ENCODE assay signal across 15 cellular contexts in genomic region chr1:183910780-183911179, GRCh38.
DNase-seq lines count a peak whose midpoint lies in the region; ATAC-seq and TF ChIP-seq lines count a peak whose summit lies in the region.
"Had no signal": no experiment of that assay in that cellular context is flagged by ENCODE, and none has a peak within 500 bp of the region (broad histone marks: within the 10 kb centered on the region; RNA-seq: fewer than 3 reads in every experiment).

No MANE protein-coding gene starts in this region.

- POLR2A ChIA-PET in naive thymus-derived CD4-positive, alpha-beta T cell (lab: Charles Lee): no interaction called here

- no peaks in the 10 kb centered on the region for H3K79me2 ChIP-seq in OCI-LY1 (ENCODE audit: insufficient read depth, low read length)

- H3K9me3 ChIP-seq in OCI-LY1 (ENCODE audit: low read length) (no peaks in the 10 kb centered on the region), stomach (no peaks in the 10 kb centered on the region)
- no peaks in the 10 kb centered on the region for H3K9me3 ChIP-seq in naive thymus-derived CD4-positive, alpha-beta T cell (ENCODE audit: control insufficient read depth in 2 of 3, low read length in 3 of 3)
- H3K9me3 ChIP-seq: body of pancreas, Peyer's patch had no signal

- peaks cover 4 to 9% (median 4%) of the 10 kb centered on the region in 7 donors for H3K4me1 Mint-ChIP-seq in naive thymus-derived CD4-positive, alpha-beta T cell

- H3K4me3 ChIP-seq in OCI-LY1 (ENCODE audit: low read depth, low read length, poor library complexity, severe bottlenecking) (no peak overlapping the region), fibroblast of pulmonary artery (replicated peaks; ENCODE audit: low read depth, low read length) (no peak overlapping the region), stomach (no peak overlapping the region)
- no peak overlapping the region for H3K4me3 ChIP-seq in naive thymus-derived CD4-positive, alpha-beta T cell (ENCODE audit: low read length)
- H3K4me3 ChIP-seq: body of pancreas, Peyer's patch had no signal

- no peak overlapping the region for H3K9ac ChIP-seq in OCI-LY1 (ENCODE audit: low read length)

- H3K36me3 ChIP-seq in OCI-LY1 (ENCODE audit: insufficient read depth, low read length) (no peaks in the 10 kb centered on the region), stomach (peaks cover 0 to 65% (median 57%) of the 10 kb centered on the region in 4 donors)
- H3K36me3 ChIP-seq in naive thymus-derived CD4-positive, alpha-beta T cell (ENCODE audit: control insufficient read depth in 2 of 3, insufficient read depth in 3 of 3, low read length in 3 of 3): peaks cover 0 to 4% (median 0%) of the 10 kb centered on the region in 3 experiments

- DNase-seq in fibroblast of pulmonary artery (ENCODE audit: low read depth) (peak; percentile 21), stomach (no peak), NCI-H82 (lab: John Stamatoyannopoulos, UW) (no peak)
- no peak for DNase-seq in naive thymus-derived CD4-positive, alpha-beta T cell
- DNase-seq: activated naive CD4-positive, alpha-beta T cell; kidney glomerular epithelial cell; NCI-H2081; NCI-H524 treated with DMSO at 0.1 percent for 48 hours had no signal

- peaks cover 7 to 35% (median 18%) of the 10 kb centered on the region in 5 donors for H3K36me3 Mint-ChIP-seq in naive thymus-derived CD4-positive, alpha-beta T cell
- H3K36me3 Mint-ChIP-seq: WTC11 had no signal

- CTCF ChIA-PET in naive thymus-derived CD4-positive, alpha-beta T cell (lab: Charles Lee): interaction anchor here (1.1 kb wide), 1 partner anchor 257 kb away, joined by 3 read pairs; no protein-coding TSS in a partner anchor

- WGBS in stomach, 5 donors: 65 to 90% (median 86%) methylated on average over 5 of the region's 5 CpGs

- H2AFZ ChIP-seq in OCI-LY1 (ENCODE audit: low read length): no peak overlapping the region

- no peaks in the 10 kb centered on the region for H3K27me3 Mint-ChIP-seq in naive thymus-derived CD4-positive, alpha-beta T cell

- no peaks in the 10 kb centered on the region for H3K9me2 ChIP-seq in OCI-LY1 (ENCODE audit: low read depth, low read length)

- H3K4me2 ChIP-seq in OCI-LY1 (ENCODE audit: low read length): 0 out of 2 replicates have a peak overlapping the region, but pooled peaks have one; percentile 21

- no peak for TF ChIP-seq EP300 in stomach (IDR thresholded peaks at IDR 0.05)

- H3F3A ChIP-seq in OCI-LY1 (ENCODE audit: insufficient read depth, low read length): no peaks in the 10 kb centered on the region

- no peaks in the 10 kb centered on the region for H3K27me3 ChIP-seq in OCI-LY1 (ENCODE audit: insufficient read depth, low read length)
- H3K27me3 ChIP-seq in stomach: no peaks in the 10 kb centered on the region
- H3K27me3 ChIP-seq in naive thymus-derived CD4-positive, alpha-beta T cell (ENCODE audit: control insufficient read depth in 2 of 2, insufficient read depth in 2 of 2, low read length in 2 of 2): no peaks in the 10 kb centered on the region
- H3K27me3 ChIP-seq: body of pancreas, Peyer's patch had no signal

- no peak for TF ChIP-seq POLR2A in stomach (IDR thresholded peaks at IDR 0.05)

- H4K20me1 ChIP-seq in OCI-LY1 (ENCODE audit: insufficient read depth, low read length): no peaks in the 10 kb centered on the region

- intact Hi-C loops in stomach (cut with DNase I; ENCODE audit: low total_unique reads): no loop called here
- intact Hi-C loops in naive thymus-derived CD4-positive, alpha-beta T cell (cut with micrococcal nuclease): loop anchor here in 1 of 2 donors (10.0 kb wide), 1 partner anchor 106 kb away; the partner anchor contains the start of gene RGL1

- no peak for TF ChIP-seq CTCF in OCI-LY1 (IDR thresholded peaks at IDR 0.05; ENCODE audit: low read length)
- TF ChIP-seq CTCF in fibroblast of pulmonary artery (IDR thresholded peaks at IDR 0.05; ENCODE audit: low read length, missing control alignments): no peak
- TF ChIP-seq CTCF in stomach (IDR thresholded peaks at IDR 0.05): no peak

- H3K27ac ChIP-seq in OCI-LY1 (ENCODE audit: low read depth, low read length, poor library complexity, severe bottlenecking) (peak overlapping the region; percentile 61), stomach (peak overlapping the region in 3 of 5 donors; percentile 27 to 60 (median 30))
- no peak overlapping the region for H3K27ac ChIP-seq in naive thymus-derived CD4-positive, alpha-beta T cell (ENCODE audit: low read depth, low read length)

- H3K27ac Mint-ChIP-seq in naive thymus-derived CD4-positive, alpha-beta T cell: peak overlapping the region in 1 of 9 donors; percentile 60
- H3K27ac Mint-ChIP-seq: WTC11 had no signal

- H3K4me3 Mint-ChIP-seq in naive thymus-derived CD4-positive, alpha-beta T cell: no peak overlapping the region
- H3K4me3 Mint-ChIP-seq: WTC11 had no signal

- no peaks in the 10 kb centered on the region for H3K9me3 Mint-ChIP-seq in naive thymus-derived CD4-positive, alpha-beta T cell
- H3K9me3 Mint-ChIP-seq: WTC11 had no signal

- peaks cover 25% of the 10 kb centered on the region for H3K4me1 ChIP-seq in OCI-LY1 (ENCODE audit: insufficient read depth, low read length, severe bottlenecking)
- H3K4me1 ChIP-seq in stomach: peaks cover 0 to 26% (median 8%) of the 10 kb centered on the region in 4 donors
- H3K4me1 ChIP-seq in naive thymus-derived CD4-positive, alpha-beta T cell (ENCODE audit: control insufficient read depth in 2 of 2, insufficient read depth in 2 of 2, low read length in 2 of 2): no peaks in the 10 kb centered on the region

- peak; percentile 0 for ATAC-seq in GM19395 (IDR thresholded peaks at IDR 0.05; ENCODE audit: unreplicated experiment)
- no peak for ATAC-seq in naive thymus-derived CD4-positive, alpha-beta T cell
- no peak for ATAC-seq in activated CD4-positive, CD25-positive, alpha-beta regulatory T cell treated with anti-CD3 and anti-CD28 coated beads, Interleukin-2, amount 50 U/mL, for 24 hours
- ATAC-seq: body of pancreas; stimulated activated naive CD8-positive, alpha-beta T cell treated with anti-CD3 and anti-CD28 coated beads, Interleukin-15, Interleukin-2, amounts not matched to agents 100 U/mL and 50 U/mL, for 24 hours had no signal
